Comparison of ENCODE assay signal across 17 cellular contexts in genomic region chr7:155576416-155576815, GRCh38. TPM values are rescaled to one million over a fixed set of nuclear protein-coding genes. Genes with fewer than 3 reads are reported as not detected.
A peak's percentile ranks its signal among the peaks of the same experiment; 100 is the strongest.
DNase-seq lines count a peak whose midpoint lies in the region; ATAC-seq and TF ChIP-seq lines count a peak whose summit lies in the region.
"Had no signal": no experiment of that assay in that cellular context is flagged by ENCODE, and none has a peak within 500 bp of the region (broad histone marks: within the 10 kb centered on the region; RNA-seq: fewer than 3 reads in every experiment).

No MANE protein-coding gene starts in this region.

- peaks cover 3% of the 10 kb centered on the region for H3K4me1 Mint-ChIP-seq in endodermal cell
- no peaks in the 10 kb centered on the region for H3K4me1 Mint-ChIP-seq in naive thymus-derived CD4-positive, alpha-beta T cell

- intact Hi-C loops in Right ventricle myocardium superior (cut with DNase I) (no loop called here), heart right ventricle (cut with DNase I) (no loop called here), mucosa of descending colon (cut with DNase I, micrococcal nuclease) (no loop called here), upper lobe of right lung (cut with DNase I) (no loop called here)
- intact Hi-C loops in naive thymus-derived CD4-positive, alpha-beta T cell (cut with micrococcal nuclease): no loop called here

- H3K27me3 ChIP-seq in heart right ventricle: peaks cover 0 to 35% (median 16%) of the 10 kb centered on the region in 7 donors
- no peaks in the 10 kb centered on the region for H3K27me3 ChIP-seq in endodermal cell (ENCODE audit: control insufficient read depth, insufficient read depth, low read length, poor library complexity, severe bottlenecking)
- peaks cover 8% of the 10 kb centered on the region for H3K27me3 ChIP-seq in upper lobe of right lung
- no peaks in the 10 kb centered on the region for H3K27me3 ChIP-seq in naive thymus-derived CD4-positive, alpha-beta T cell (ENCODE audit: control insufficient read depth in 2 of 2, insufficient read depth in 2 of 2, low read length in 2 of 2)

- ATAC-seq in Right ventricle myocardium superior (ENCODE audit: poor library complexity): no peak
- no peak for ATAC-seq in heart right ventricle
- peak; percentile 63 for ATAC-seq in mucosa of descending colon
- ATAC-seq in upper lobe of right lung: peak; percentile 83
- no peak for ATAC-seq in naive thymus-derived CD4-positive, alpha-beta T cell
- ATAC-seq in GM18511 (IDR thresholded peaks at IDR 0.05; ENCODE audit: unreplicated experiment): no peak
- ATAC-seq: Right ventricle myocardium inferior had no signal

- WGBS in heart right ventricle, 2 donors: 78 to 79% methylated on average over 20 of the region's 20 CpGs
- WGBS in endodermal cell (ENCODE audit: insufficient coverage in 1 of 2, insufficient read length in 1 of 2), 2 experiments: 92% methylated on average over 10 to 20 of the region's 20 CpGs

- H3K36me3 ChIP-seq in heart right ventricle: no peaks in the 10 kb centered on the region
- no peaks in the 10 kb centered on the region for H3K36me3 ChIP-seq in endodermal cell (ENCODE audit: control insufficient read depth, insufficient read depth, low read length)
- H3K36me3 ChIP-seq in mucosa of descending colon (ENCODE audit: low read depth): no peaks in the 10 kb centered on the region
- no peaks in the 10 kb centered on the region for H3K36me3 ChIP-seq in upper lobe of right lung
- no peaks in the 10 kb centered on the region for H3K36me3 ChIP-seq in naive thymus-derived CD4-positive, alpha-beta T cell (ENCODE audit: control insufficient read depth in 2 of 3, insufficient read depth in 3 of 3, low read length in 3 of 3)

- TF ChIP-seq CTCF in heart right ventricle (IDR thresholded peaks at IDR 0.05): no peak
- TF ChIP-seq CTCF in endodermal cell (conservative IDR thresholded peaks at IDR 0.05): no peak
- TF ChIP-seq CTCF in mucosa of descending colon (IDR thresholded peaks at IDR 0.05): no peak
- TF ChIP-seq CTCF in upper lobe of right lung (IDR thresholded peaks at IDR 0.05): no peak

- no peak overlapping the region for H3K27ac Mint-ChIP-seq in endodermal cell
- H3K27ac Mint-ChIP-seq in naive thymus-derived CD4-positive, alpha-beta T cell: no peak overlapping the region

- DNase-seq in Right ventricle myocardium superior: peak; percentile 21
- DNase-seq in heart right ventricle: no peak
- DNase-seq in endodermal cell: peak; percentile 37
- DNase-seq in mucosa of descending colon: peak in 1 of 3 donors; percentile 20
- DNase-seq in upper lobe of right lung: peak; percentile 82
- no peak for DNase-seq in naive thymus-derived CD4-positive, alpha-beta T cell
- no peak for DNase-seq in activated CD4-positive, alpha-beta T cell treated with anti-CD3 and anti-CD28 coated beads for 4 hours
- DNase-seq: 8988T, KBM-7, NCI-H1048, NCI-H2107, NCI-H345 had no signal

- CTCF ChIA-PET in naive thymus-derived CD4-positive, alpha-beta T cell (lab: Charles Lee): no interaction called here

- H3K4me3 Mint-ChIP-seq in endodermal cell: no peak overlapping the region
- no peak overlapping the region for H3K4me3 Mint-ChIP-seq in naive thymus-derived CD4-positive, alpha-beta T cell

- H3K9ac ChIP-seq in endodermal cell (ENCODE audit: extremely low read depth, low read length, poor library complexity, severe bottlenecking): no peak overlapping the region

- no peak overlapping the region for H3K4me3 ChIP-seq in heart right ventricle
- H3K4me3 ChIP-seq in endodermal cell (ENCODE audit: low read length): no peak overlapping the region
- no peak overlapping the region for H3K4me3 ChIP-seq in mucosa of descending colon
- H3K4me3 ChIP-seq in upper lobe of right lung: peak overlapping the region; percentile 8
- no peak overlapping the region for H3K4me3 ChIP-seq in naive thymus-derived CD4-positive, alpha-beta T cell (ENCODE audit: low read length)

- peaks cover 9% of the 10 kb centered on the region for H3K27me3 Mint-ChIP-seq in endodermal cell (ENCODE audit: insufficient read depth)
- H3K27me3 Mint-ChIP-seq in naive thymus-derived CD4-positive, alpha-beta T cell: peaks cover 0 to 15% (median 6%) of the 10 kb centered on the region in 5 donors

- no peaks in the 10 kb centered on the region for H3K36me3 Mint-ChIP-seq in endodermal cell (ENCODE audit: low read depth)
- H3K36me3 Mint-ChIP-seq in naive thymus-derived CD4-positive, alpha-beta T cell: no peaks in the 10 kb centered on the region

- H3K9me3 ChIP-seq in heart right ventricle: no peaks in the 10 kb centered on the region
- H3K9me3 ChIP-seq in endodermal cell (ENCODE audit: control insufficient read depth, low read length): no peaks in the 10 kb centered on the region
- no peaks in the 10 kb centered on the region for H3K9me3 ChIP-seq in mucosa of descending colon
- no peaks in the 10 kb centered on the region for H3K9me3 ChIP-seq in upper lobe of right lung
- H3K9me3 ChIP-seq in naive thymus-derived CD4-positive, alpha-beta T cell (ENCODE audit: control insufficient read depth in 2 of 3, low read length in 3 of 3): no peaks in the 10 kb centered on the region

- H3K27ac ChIP-seq in heart right ventricle (no peak overlapping the region), endodermal cell (ENCODE audit: low read depth, low read length) (no peak overlapping the region), upper lobe of right lung (no peak overlapping the region)
- no peak overlapping the region for H3K27ac ChIP-seq in naive thymus-derived CD4-positive, alpha-beta T cell (ENCODE audit: low read depth, low read length)
- H3K27ac ChIP-seq: C4-2B, HL-60 had no signal

- POLR2A ChIA-PET in naive thymus-derived CD4-positive, alpha-beta T cell (lab: Charles Lee): no interaction called here

- no peaks in the 10 kb centered on the region for H3K4me1 ChIP-seq in heart right ventricle
- H3K4me1 ChIP-seq in endodermal cell (ENCODE audit: control insufficient read depth, insufficient read depth, low read length): no peaks in the 10 kb centered on the region
- H3K4me1 ChIP-seq in mucosa of descending colon (ENCODE audit: low read depth): no peaks in the 10 kb centered on the region
- H3K4me1 ChIP-seq in upper lobe of right lung: no peaks in the 10 kb centered on the region
- H3K4me1 ChIP-seq in naive thymus-derived CD4-positive, alpha-beta T cell (ENCODE audit: control insufficient read depth in 2 of 2, insufficient read depth in 2 of 2, low read length in 2 of 2): no peaks in the 10 kb centered on the region

- H3K9me3 Mint-ChIP-seq in endodermal cell: no peaks in the 10 kb centered on the region
- no peaks in the 10 kb centered on the region for H3K9me3 Mint-ChIP-seq in naive thymus-derived CD4-positive, alpha-beta T cell

RNA-seq across cellular contexts. Expression of gene CNPY1, which starts 30.1 kb away (rescaled TPM):
- total RNA-seq in Right ventricle myocardium superior (not detected), heart right ventricle (not detected), endodermal cell (under 1 TPM in 1 of 2 donors, not detected in 1; 0.33 TPM), mucosa of descending colon (not detected), upper lobe of right lung (not detected)
- polyA plus RNA-seq in heart right ventricle: not detected
- polyA plus RNA-seq in endodermal cell (2013, experiment 1 of 2): 18.5 TPM
- polyA plus RNA-seq in endodermal cell (2013, experiment 2 of 2): 22.2 TPM
- not detected for total RNA-seq in naive thymus-derived CD4-positive, alpha-beta T cell
- not detected for polyA plus RNA-seq in naive thymus-derived CD4-positive, alpha-beta T cell
- total RNA-seq: M059J, Right ventricle myocardium inferior had no signal

Comparison
In these comparisons a context has a peak if more than half of its experiments do, and no peak if none do; other contexts are left out.
1. DNase-seq: peak in Right ventricle myocardium superior (single experiment), endodermal cell (single experiment) and upper lobe of right lung (single experiment); none in heart right ventricle (0 of 2), naive thymus-derived CD4-positive, alpha-beta T cell (0 of 9) and activated CD4-positive, alpha-beta T cell treated with anti-CD3 and anti-CD28 coated beads for 4 hours (0 of 2).
2. ATAC-seq: peak in mucosa of descending colon (single experiment) and upper lobe of right lung (single experiment); none in Right ventricle myocardium superior (single experiment), heart right ventricle (0 of 8), naive thymus-derived CD4-positive, alpha-beta T cell (single experiment) and GM18511 (single experiment).